In genomic region chr1:42938596-42939184, GRCh38 we compare ENCODE assay signal across 10 cellular contexts. TPM values are rescaled to one million over a fixed set of nuclear protein-coding genes. Genes with fewer than 3 reads are reported as not detected.
DNase-seq lines count a peak whose midpoint lies in the region; ATAC-seq and TF ChIP-seq lines count a peak whose summit lies in the region.
"Had no signal": no experiment of that assay in that cellular context is flagged by ENCODE, and none has a peak within 500 bp of the region (broad histone marks: within the 10 kb centered on the region; RNA-seq: fewer than 3 reads in every experiment).

No MANE protein-coding gene starts in this region.

- TF ChIP-seq POLR2A in stomach (IDR thresholded peaks at IDR 0.05) = no peak

- H3K9me3 ChIP-seq in hepatocyte (ENCODE audit: low read depth) = no peaks in the 10 kb centered on the region
- H3K9me3 ChIP-seq in stomach = no peaks in the 10 kb centered on the region
- H3K9me3 ChIP-seq: left ventricle myocardium inferior had no signal

- peaks cover 87% of the 10 kb centered on the region for H3K36me3 Mint-ChIP-seq in activated CD4-positive, alpha-beta T cell treated with anti-CD3 and anti-CD28 coated beads, Interleukin-2, amount 10 ng/mL, durations not matched to agents 7 days and 5 days (ENCODE audit: low read depth)

- no peak overlapping the region for H2AFZ ChIP-seq in hepatocyte

- 87% methylated on average over 9 of the region's 9 CpGs for WGBS in hepatocyte (ENCODE audit: low lambda C conversion rate, missing lambda C conversion rate)
- 44 to 68% (median 53%) methylated on average over 7 to 9 of the region's 9 CpGs for WGBS in stomach, 5 donors

- DNase-seq in activated CD4-positive, alpha-beta T cell treated with anti-CD3 and anti-CD28 coated beads, Interleukin-2, amount 10 ng/mL, durations not matched to agents 7 days and 5 days = no peak
- DNase-seq in activated CD4-positive, alpha-beta T cell treated with anti-CD3 and anti-CD28 coated beads for 4 hours = no peak
- no peak for DNase-seq in hepatocyte (ENCODE audit: low spot score)
- no peak for DNase-seq in stomach
- no peak for DNase-seq in stimulated activated CD4-positive, alpha-beta T cell treated with anti-CD3 and anti-CD28 coated beads, Interleukin-1b, Interleukin-23, amount 100 ng/mL, for 48 hours
- DNase-seq: left ventricle myocardium inferior, NCI-H2171 had no signal

- H3K4me1 Mint-ChIP-seq in activated CD4-positive, alpha-beta T cell treated with anti-CD3 and anti-CD28 coated beads, Interleukin-2, amount 10 ng/mL, durations not matched to agents 7 days and 5 days = peaks cover 97% of the 10 kb centered on the region

- H3K4me3 ChIP-seq in hepatocyte = no peak overlapping the region
- H3K4me3 ChIP-seq in stomach = no peak overlapping the region
- H3K4me3 ChIP-seq: left ventricle myocardium inferior had no signal

- TF ChIP-seq CTCF in VCaP (conservative IDR thresholded peaks at IDR 0.05) (no peak), hepatocyte (IDR thresholded peaks at IDR 0.05; ENCODE audit: poor library complexity) (no peak), stomach (IDR thresholded peaks at IDR 0.05) (no peak)

- no peaks in the 10 kb centered on the region for H3K9me2 ChIP-seq in hepatocyte (replicated peaks; ENCODE audit: insufficient read depth)

- ATAC-seq in GM21360 (IDR thresholded peaks at IDR 0.05; ENCODE audit: unreplicated experiment) (no peak), HG03439 (IDR thresholded peaks at IDR 0.05; ENCODE audit: unreplicated experiment) (no peak)

- peak overlapping the region; percentile 29 for H3K4me3 Mint-ChIP-seq in activated CD4-positive, alpha-beta T cell treated with anti-CD3 and anti-CD28 coated beads, Interleukin-2, amount 10 ng/mL, durations not matched to agents 7 days and 5 days

- TF ChIP-seq EP300 in stomach (IDR thresholded peaks at IDR 0.05) = no peak

- H4K20me1 ChIP-seq in hepatocyte (ENCODE audit: insufficient read depth, poor library complexity, severe bottlenecking) = peaks cover 18% of the 10 kb centered on the region

- no peaks in the 10 kb centered on the region for H3K9me3 Mint-ChIP-seq in activated CD4-positive, alpha-beta T cell treated with anti-CD3 and anti-CD28 coated beads, Interleukin-2, amount 10 ng/mL, durations not matched to agents 7 days and 5 days

- no peaks in the 10 kb centered on the region for H3K27me3 Mint-ChIP-seq in activated CD4-positive, alpha-beta T cell treated with anti-CD3 and anti-CD28 coated beads, Interleukin-2, amount 10 ng/mL, durations not matched to agents 7 days and 5 days

- H3K27ac Mint-ChIP-seq in activated CD4-positive, alpha-beta T cell treated with anti-CD3 and anti-CD28 coated beads, Interleukin-2, amount 10 ng/mL, durations not matched to agents 7 days and 5 days = peak overlapping the region; percentile 99

- CTCF ChIA-PET in activated CD4-positive, alpha-beta T cell treated with anti-CD3 and anti-CD28 coated beads, Interleukin-2, amount 10 ng/mL, durations not matched to agents 7 days and 5 days (lab: Charles Lee) = interaction anchor here (1.7 to 5.2 kb wide), 3 partner anchors 10 to 135 kb away, joined by 4 to 30 read pairs (median 14); no protein-coding TSS in a partner anchor

- H3K4me1 ChIP-seq in hepatocyte (ENCODE audit: insufficient read depth) = peaks cover 61% of the 10 kb centered on the region
- H3K4me1 ChIP-seq in stomach = peaks cover 76 to 100% (median 93%) of the 10 kb centered on the region in 4 donors

- H3K79me2 ChIP-seq in hepatocyte = peaks cover 72% of the 10 kb centered on the region

- H3K27me3 ChIP-seq in hepatocyte = no peaks in the 10 kb centered on the region
- H3K27me3 ChIP-seq in stomach = no peaks in the 10 kb centered on the region

- peak overlapping the region; percentile 39 for H3K4me2 ChIP-seq in hepatocyte

- POLR2A ChIA-PET in activated CD4-positive, alpha-beta T cell treated with anti-CD3 and anti-CD28 coated beads, Interleukin-2, amount 10 ng/mL, durations not matched to agents 7 days and 5 days (lab: Charles Lee) = no interaction called here

- H3K36me3 ChIP-seq in hepatocyte (replicated peaks; ENCODE audit: insufficient read depth, low read depth) (no peaks in the 10 kb centered on the region), stomach (peaks cover 0 to 17% (median 9%) of the 10 kb centered on the region in 4 donors)

- H3K27ac ChIP-seq in VCaP (peak overlapping the region; percentile 34), hepatocyte (peak overlapping the region; percentile 89), stomach (peak overlapping the region; percentile 20 to 86 (median 65))
- H3K27ac ChIP-seq: left ventricle myocardium inferior had no signal

- intact Hi-C loops in stomach (cut with DNase I; ENCODE audit: low total_unique reads) = loop anchor here (10.0 kb wide), 1 partner anchor 126 kb away; no protein-coding TSS in a partner anchor

RNA-seq across cellular contexts. Expression of gene SLC2A1, which starts 20.0 kb away (rescaled TPM):
- 100 to 1,000 TPM in 1 of 2 experiments, 10 to 100 TPM in 1; 98.0 to 109 TPM for total RNA-seq in activated CD4-positive, alpha-beta T cell treated with anti-CD3 and anti-CD28 coated beads, Interleukin-2, amount 10 ng/mL, durations not matched to agents 7 days and 5 days
- 271 and 301 TPM in 2 replicates for total RNA-seq in hepatocyte
- polyA plus RNA-seq in hepatocyte = 271 and 314 TPM in 2 replicates
- 10 to 100 TPM in 3 of 5 donors, 1 to 10 TPM in 2; 1.2 to 32.5 (median 28.1) TPM for total RNA-seq in stomach
- 10 to 100 TPM in 1 of 3 donors, 1 to 10 TPM in 2; 4.3 to 39.8 (median 8.4) TPM for polyA plus RNA-seq in stomach

Comparison
In these comparisons a context has a peak if more than half of its experiments do, and no peak if none do; other contexts are left out.
1. H3K27ac ChIP-seq: peak in every context shown above with its lines; median percentile 89 in hepatocyte; 65 in stomach; 34 in VCaP.